In the genomic region with DNA sequence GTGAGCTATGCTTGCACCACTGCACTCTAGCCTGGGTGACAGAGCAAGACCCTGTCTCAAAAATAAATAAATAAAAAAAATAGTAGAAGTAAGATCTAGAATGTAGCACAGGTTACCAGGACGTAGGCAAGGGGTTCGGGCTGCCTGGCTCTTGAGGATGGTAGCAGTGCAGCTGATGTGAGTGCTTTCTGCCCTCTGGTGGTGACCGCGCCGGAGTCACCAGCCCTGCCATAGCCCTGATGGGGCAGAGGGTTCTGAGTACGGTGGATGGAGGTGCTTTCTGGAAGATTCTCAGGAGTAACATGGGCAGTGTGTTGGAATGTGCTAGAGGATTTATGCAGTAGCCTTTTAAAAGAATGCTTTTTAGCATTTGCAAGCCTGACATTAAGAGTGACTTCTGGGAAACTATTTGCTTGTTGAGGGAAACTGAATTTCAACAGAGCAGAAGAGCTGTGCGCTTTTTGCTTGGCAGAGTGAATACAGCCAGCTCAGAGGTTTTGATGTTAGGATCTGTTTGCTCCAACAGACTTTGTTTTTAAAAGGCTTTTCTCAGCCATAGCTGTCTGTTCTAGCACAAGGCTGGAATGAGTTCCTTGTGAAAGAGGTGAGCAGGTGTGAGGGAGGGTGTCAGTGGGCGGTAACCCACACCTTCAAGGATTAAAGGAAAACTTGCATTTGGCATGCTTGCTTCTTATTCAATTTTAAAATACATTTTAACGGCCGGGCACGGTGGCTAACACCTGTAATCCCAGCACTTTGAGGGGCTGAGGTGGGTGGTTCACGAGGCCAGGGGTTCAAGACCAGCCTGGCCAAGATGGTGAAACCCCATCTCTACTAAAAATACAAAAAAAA, we compare ENCODE assay signal across 8 cellular contexts.
A peak's percentile ranks its signal among the peaks of the same experiment; 100 is the strongest.
DNase-seq lines count a peak whose midpoint lies in the region; ATAC-seq and TF ChIP-seq lines count a peak whose summit lies in the region.

No MANE protein-coding gene starts in this region.

- DNase-seq in NCI-H146 (lab: John Stamatoyannopoulos, UW) (peak; percentile 41), NCI-H146 treated with DMSO at 0.1 percent for 48 hours (lab: John Stamatoyannopoulos, UW; ENCODE audit: unreplicated experiment) (no peak), NCI-H2029 (lab: John Stamatoyannopoulos, UW) (peak; percentile 31), left lung (peak; percentile 78 to 88)
- DNase-seq in activated CD4-positive, alpha-beta T cell treated with anti-CD3 and anti-CD28 coated beads for 1 hour, result peak; percentile 59
- DNase-seq in central memory CD4-positive, alpha-beta T cell, result peak; percentile 46
- peak; percentile 31 to 65 (median 44) for DNase-seq in stimulated activated CD4-positive, alpha-beta T cell treated with anti-CD3 and anti-CD28 coated beads, TNF-alpha, amount 100 ng/mL, for 24 hours (ENCODE audit: low read depth in 3 of 3)

- H3K9me3 ChIP-seq in left lung, result no peaks in the 10 kb centered on the region

- no peak overlapping the region for H3K27ac ChIP-seq in left lung

- peak; percentile 75 to 84 for TF ChIP-seq CTCF in left lung (IDR thresholded peaks at IDR 0.05)

- intact Hi-C loops in left lung (cut with DNase I), result loop anchor here in 1 of 2 donors (5.0 kb wide), 2 partner anchors 99 to 389 kb away; no protein-coding TSS in a partner anchor

- no peak overlapping the region for H3K4me3 ChIP-seq in left lung

- ATAC-seq in left lung, result peak; percentile 79
- ATAC-seq in HG02852 (IDR thresholded peaks at IDR 0.05; ENCODE audit: unreplicated experiment), result no peak

- H3K36me3 ChIP-seq in left lung, result peaks cover 4 to 80% of the 10 kb centered on the region in 2 donors

- H3K27me3 ChIP-seq in left lung, result no peaks in the 10 kb centered on the region

- H3K4me1 ChIP-seq in left lung, result peaks cover 8 to 45% of the 10 kb centered on the region in 2 donors
